In the genomic region with DNA sequence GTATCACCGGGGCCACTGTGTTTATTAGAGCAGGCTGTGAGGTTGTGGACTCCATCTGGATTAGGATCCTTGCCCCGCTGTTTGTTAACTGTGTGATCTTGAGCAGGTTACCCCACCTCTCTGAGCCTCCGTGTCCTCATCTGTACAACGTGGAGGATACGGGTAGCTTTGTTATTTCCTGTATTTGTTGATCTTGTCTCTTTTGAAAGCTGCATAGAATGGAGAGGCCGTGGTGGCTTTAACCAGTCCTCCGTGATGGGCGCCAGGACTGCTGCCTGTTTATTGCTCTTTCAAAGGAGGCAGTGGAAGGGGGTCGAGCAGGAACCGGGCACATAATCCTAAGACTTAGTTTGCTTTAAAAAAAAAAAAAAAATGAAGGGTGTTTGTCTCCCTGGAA, we compare ENCODE assay signal across 9 cellular contexts. TPM values are rescaled to one million over a fixed set of nuclear protein-coding genes. Genes with fewer than 3 reads are reported as not detected.
DNase-seq lines count a peak whose midpoint lies in the region; ATAC-seq and TF ChIP-seq lines count a peak whose summit lies in the region.
"Had no signal": no experiment of that assay in that cellular context is flagged by ENCODE, and none has a peak within 500 bp of the region (broad histone marks: within the 10 kb centered on the region; RNA-seq: fewer than 3 reads in every experiment).

No MANE protein-coding gene starts in this region.

- H3K27me3 ChIP-seq in cardiac muscle cell (no peaks in the 10 kb centered on the region), mesendoderm (ENCODE audit: insufficient read depth, low read length, poor library complexity) (no peaks in the 10 kb centered on the region), upper lobe of right lung (no peaks in the 10 kb centered on the region), dorsolateral prefrontal cortex (no peaks in the 10 kb centered on the region)

- H3K27me3 Mint-ChIP-seq in activated naive CD8-positive, alpha-beta T cell treated with anti-CD3 and anti-CD28 coated beads for 36 hours = no peaks in the 10 kb centered on the region

- DNase-seq in cardiac muscle cell (ENCODE audit: low read depth in 1 of 2, low spot score in 1 of 2) (no peak), left ventricle myocardium superior (no peak), mesendoderm (no peak), upper lobe of right lung (no peak), RKO (ENCODE audit: low spot score) (no peak), GM13977 (ENCODE audit: low spot score) (no peak), dorsolateral prefrontal cortex (no peak)
- DNase-seq in activated naive CD8-positive, alpha-beta T cell treated with anti-CD3 and anti-CD28 coated beads for 36 hours = no peak
- DNase-seq: AML-193 had no signal

- H3K9ac ChIP-seq in mesendoderm (ENCODE audit: low read length) = peak overlapping the region; percentile 56

- H3K36me3 Mint-ChIP-seq in activated naive CD8-positive, alpha-beta T cell treated with anti-CD3 and anti-CD28 coated beads for 36 hours = peaks cover 15% of the 10 kb centered on the region

- no peaks in the 10 kb centered on the region for H3K9me3 Mint-ChIP-seq in activated naive CD8-positive, alpha-beta T cell treated with anti-CD3 and anti-CD28 coated beads for 36 hours

- intact Hi-C loops in left ventricle myocardium superior (cut with micrococcal nuclease) = no loop called here
- intact Hi-C loops in upper lobe of right lung (cut with DNase I) = no loop called here
- intact Hi-C loops in dorsolateral prefrontal cortex (cut with DNase I) = no loop called here

- H3K56ac ChIP-seq in mesendoderm (ENCODE audit: low read length) = peak overlapping the region; percentile 83

- H3K4me2 ChIP-seq in mesendoderm (ENCODE audit: low read length) = no peak overlapping the region

- no peaks in the 10 kb centered on the region for H3K36me3 ChIP-seq in cardiac muscle cell
- H3K36me3 ChIP-seq in mesendoderm (ENCODE audit: control insufficient read depth, insufficient read depth, low read length) = no peaks in the 10 kb centered on the region
- H3K36me3 ChIP-seq in upper lobe of right lung = no peaks in the 10 kb centered on the region

- no peak overlapping the region for H2BK120ac ChIP-seq in mesendoderm (ENCODE audit: low read depth, low read length)

- no peak overlapping the region for H4K8ac ChIP-seq in mesendoderm (ENCODE audit: low read depth, low read length)

- peak overlapping the region; percentile 95 for H3K27ac ChIP-seq in cardiac muscle cell
- H3K27ac ChIP-seq in mesendoderm (ENCODE audit: low read depth, low read length) = no peak overlapping the region
- peak overlapping the region; percentile 60 for H3K27ac ChIP-seq in upper lobe of right lung
- H3K27ac ChIP-seq in dorsolateral prefrontal cortex = peak overlapping the region in 24 of 59 donors; percentile 9 to 78 (median 48)

- H3K79me1 ChIP-seq in mesendoderm (ENCODE audit: low read length) = no peaks in the 10 kb centered on the region

- in situ Hi-C loops in GM13977 (cut with MboI; ENCODE audit: low pct_unique_long_range_greater_than_20kb, low sequenced_read_pairs, unreplicated experiment) = no loop called here

- H3K4me3 ChIP-seq in cardiac muscle cell = no peak overlapping the region
- no peak overlapping the region for H3K4me3 ChIP-seq in mesendoderm (ENCODE audit: low read length)
- H3K4me3 ChIP-seq in upper lobe of right lung = no peak overlapping the region
- H3K4me3 ChIP-seq in dorsolateral prefrontal cortex = no peak overlapping the region

- H3K9me3 ChIP-seq in cardiac muscle cell (ENCODE audit: low read depth) (no peaks in the 10 kb centered on the region), upper lobe of right lung (no peaks in the 10 kb centered on the region)

- peak overlapping the region; percentile 99 for H4K5ac ChIP-seq in mesendoderm (ENCODE audit: low read length)

- H3K79me2 ChIP-seq in mesendoderm (ENCODE audit: control insufficient read depth, insufficient read depth, low read length) = no peaks in the 10 kb centered on the region

- H3K4me1 Mint-ChIP-seq in activated naive CD8-positive, alpha-beta T cell treated with anti-CD3 and anti-CD28 coated beads for 36 hours = peaks cover 65% of the 10 kb centered on the region

- no peak overlapping the region for H3K23ac ChIP-seq in mesendoderm (ENCODE audit: low read length)

- no peak overlapping the region for H2BK15ac ChIP-seq in mesendoderm (replicated peaks; ENCODE audit: low read depth)

- ATAC-seq in left ventricle myocardium superior (no peak), upper lobe of right lung (no peak)

- TF ChIP-seq CTCF in cardiac muscle cell (IDR thresholded peaks at IDR 0.05; ENCODE audit: low read depth, low read length) (no peak), upper lobe of right lung (IDR thresholded peaks at IDR 0.05) (no peak), GM13977 (IDR thresholded peaks at IDR 0.05; ENCODE audit: extremely low read depth, insufficient read depth, missing control alignments) (no peak), dorsolateral prefrontal cortex (IDR thresholded peaks at IDR 0.05 in 54 of 56, conservative IDR thresholded peaks at IDR 0.05 in 2 of 56; ENCODE audit: low read depth in 1 of 56, partially characterized antibody in 56 of 56) (no peak)

- H3K27ac Mint-ChIP-seq in activated naive CD8-positive, alpha-beta T cell treated with anti-CD3 and anti-CD28 coated beads for 36 hours = peak overlapping the region; percentile 99

- H3K4ac ChIP-seq in mesendoderm (ENCODE audit: low read depth, low read length) = peak overlapping the region; percentile 56

- H2BK5ac ChIP-seq in mesendoderm (ENCODE audit: low read length) = no peak overlapping the region

- H3K4me3 Mint-ChIP-seq in activated naive CD8-positive, alpha-beta T cell treated with anti-CD3 and anti-CD28 coated beads for 36 hours = peak overlapping the region; percentile 75

- H3K18ac ChIP-seq in mesendoderm (ENCODE audit: low read length) = peak overlapping the region; percentile 2

- H2AK5ac ChIP-seq in mesendoderm (ENCODE audit: low read length) = no peak overlapping the region

- H3K4me1 ChIP-seq in cardiac muscle cell (ENCODE audit: low read depth) (peaks cover 11% of the 10 kb centered on the region), mesendoderm (ENCODE audit: control insufficient read depth, low read depth, low read length) (peaks cover 4% of the 10 kb centered on the region), upper lobe of right lung (no peaks in the 10 kb centered on the region)

- no CpG with 5 or more reads among the region's 10 CpGs for WGBS in mesendoderm (ENCODE audit: extremely low coverage, insufficient coverage, low lambda C conversion rate)

RNA-seq across cellular contexts. Expression of a gene that starts 22.9 kb away (rescaled TPM):
- total RNA-seq in cardiac muscle cell (16.1 and 23.6 TPM in 2 replicates), left ventricle myocardium superior (3.2 TPM), upper lobe of right lung (4.3 TPM), dorsolateral prefrontal cortex (10 to 100 TPM in 119 of 120 experiments, 1 to 10 TPM in 1; 8.0 to 41.4 (median 29.9) TPM)
- polyA plus RNA-seq in cardiac muscle cell = 26.1 and 31.8 TPM in 2 replicates
- 10 to 100 TPM; 27.1 to 28.9 TPM for total RNA-seq in activated naive CD8-positive, alpha-beta T cell treated with anti-CD3 and anti-CD28 coated beads for 36 hours
- polyA plus RNA-seq in mesendoderm (2013, experiment 1 of 2) = 4.5 TPM
- polyA plus RNA-seq in mesendoderm (2013, experiment 2 of 2) = 4.5 TPM
